18 cellular contexts compared by ENCODE assay signal in genomic region chr3:23886311-23886710, GRCh38. TPM values are rescaled to one million over a fixed set of nuclear protein-coding genes. Genes with fewer than 3 reads are reported as not detected.
A peak's percentile ranks its signal among the peaks of the same experiment; 100 is the strongest.
DNase-seq lines count a peak whose midpoint lies in the region; ATAC-seq, FAIRE-seq and TF ChIP-seq lines count a peak whose summit lies in the region.
"Had no signal": no experiment of that assay in that cellular context is flagged by ENCODE, and none has a peak within 500 bp of the region (broad histone marks: within the 10 kb centered on the region; RNA-seq: fewer than 3 reads in every experiment).

No MANE protein-coding gene starts in this region.

- intact Hi-C loops in CD4-positive, alpha-beta memory T cell (cut with micrococcal nuclease), result no loop called here
- intact Hi-C loops in PC-3 (cut with micrococcal nuclease), result no loop called here

- TF ChIP-seq CTCF in A549 (IDR thresholded peaks at IDR 0.05) (no peak), WTC11 (IDR thresholded peaks at IDR 0.05) (no peak), progenitor cell of endocrine pancreas (IDR thresholded peaks at IDR 0.05; ENCODE audit: unreplicated experiment) (no peak), PC-3 (conservative IDR thresholded peaks at IDR 0.05; ENCODE audit: low read depth, low read length) (no peak), D721Med (IDR thresholded peaks at IDR 0.05; ENCODE audit: insufficient read depth, missing control alignments) (no peak)

- no peak overlapping the region for H3K27ac ChIP-seq in A549
- H3K27ac ChIP-seq in CD4-positive, alpha-beta memory T cell (ENCODE audit: low read depth, low read length), result no peak overlapping the region
- no peak overlapping the region for H3K27ac ChIP-seq in PC-3 (ENCODE audit: low read length)
- H3K27ac ChIP-seq: SK-N-MC had no signal

- no peak for TF ChIP-seq RAD21 in A549 (conservative IDR thresholded peaks at IDR 0.05 in 1 of 2, IDR thresholded peaks at IDR 0.05 in 1 of 2)

- H3K36me3 ChIP-seq in CD4-positive, alpha-beta memory T cell (ENCODE audit: insufficient read depth, low read length), result no peaks in the 10 kb centered on the region
- H3K36me3 ChIP-seq in PC-3 (ENCODE audit: low read depth, low read length), result peaks cover 32% of the 10 kb centered on the region; the same call in 1 of the 2 replicates

- H3K36me3 Mint-ChIP-seq in CD4-positive, alpha-beta memory T cell, result peaks cover 11 to 18% of the 10 kb centered on the region in 2 donors
- H3K36me3 Mint-ChIP-seq in WTC11 (peaks cover 24% of the 10 kb centered on the region), progenitor cell of endocrine pancreas (ENCODE audit: insufficient read depth) (peaks cover 21% of the 10 kb centered on the region)

- TF ChIP-seq EP300 in A549 (IDR thresholded peaks at IDR 0.05), result no peak

- H3K79me2 ChIP-seq in PC-3 (ENCODE audit: low read length), result peaks cover 42% of the 10 kb centered on the region

- H3K27ac Mint-ChIP-seq in CD4-positive, alpha-beta memory T cell, result peak overlapping the region in 4 of 7 donors; percentile 13 to 64 (median 27)
- peak overlapping the region; percentile 80 for H3K27ac Mint-ChIP-seq in WTC11
- peak overlapping the region; percentile 0 for H3K27ac Mint-ChIP-seq in progenitor cell of endocrine pancreas

- no peak overlapping the region for H3K9ac ChIP-seq in PC-3 (ENCODE audit: low read length)

- no peak overlapping the region for H3K4me3 ChIP-seq in A549
- no peak overlapping the region for H3K4me3 ChIP-seq in CD4-positive, alpha-beta memory T cell (ENCODE audit: low read length in 2 of 2)
- H3K4me3 ChIP-seq in PC-3 (ENCODE audit: low read length), result no peak overlapping the region
- H3K4me3 ChIP-seq: SK-N-MC had no signal

- no peaks in the 10 kb centered on the region for H3K9me3 Mint-ChIP-seq in CD4-positive, alpha-beta memory T cell
- H3K9me3 Mint-ChIP-seq in WTC11 (peaks cover 6% of the 10 kb centered on the region), progenitor cell of endocrine pancreas (ENCODE audit: low read depth) (no peaks in the 10 kb centered on the region)

- BruUV-seq in PC-3 (replicated peaks; lab: Mats Ljungman, UMichigan), result no TSS peak

- FAIRE-seq in A549 (lab: Jason Lieb, UNC) (no peak), D721Med (lab: Jason Lieb, UNC) (no peak)

- H3K9me2 ChIP-seq in PC-3 (replicated peaks; ENCODE audit: low read length), result no peaks in the 10 kb centered on the region

- no peaks in the 10 kb centered on the region for H3F3A ChIP-seq in PC-3 (ENCODE audit: low read length, unreplicated experiment)

- no peaks in the 10 kb centered on the region for H3K27me3 Mint-ChIP-seq in CD4-positive, alpha-beta memory T cell
- no peaks in the 10 kb centered on the region for H3K27me3 Mint-ChIP-seq in WTC11 (ENCODE audit: low read depth)
- H3K27me3 Mint-ChIP-seq in progenitor cell of endocrine pancreas, result no peaks in the 10 kb centered on the region

- H3K27me3 ChIP-seq in CD4-positive, alpha-beta memory T cell (ENCODE audit: insufficient read depth, low read length), result no peaks in the 10 kb centered on the region
- H3K27me3 ChIP-seq in PC-3 (ENCODE audit: low read length), result no peaks in the 10 kb centered on the region

- H3K4me1 Mint-ChIP-seq in CD4-positive, alpha-beta memory T cell, result peaks cover 0 to 10% (median 4%) of the 10 kb centered on the region in 4 donors
- peaks cover 4% of the 10 kb centered on the region; the same call in 1 of the 2 replicates for H3K4me1 Mint-ChIP-seq in WTC11
- H3K4me1 Mint-ChIP-seq in progenitor cell of endocrine pancreas (ENCODE audit: low read depth), result no peaks in the 10 kb centered on the region

- ATAC-seq in A549, result no peak
- ATAC-seq in WTC11, result no peak
- no peak for ATAC-seq in HG03159 (IDR thresholded peaks at IDR 0.05; ENCODE audit: unreplicated experiment)
- no peak for ATAC-seq in PC-3

- H3K4me2 ChIP-seq in A549 (no peak overlapping the region), PC-3 (ENCODE audit: low read length) (no peak overlapping the region)

- WGBS in A549 (ENCODE audit: missing lambda C conversion rate), result 94% methylated on average over 3 of the region's 3 CpGs

- H2AFZ ChIP-seq in PC-3 (ENCODE audit: low read length), result no peak overlapping the region

- POLR2A ChIA-PET in A549 (lab: Yijun Ruan, JAX), result no interaction called here
- POLR2A ChIA-PET in CD4-positive, alpha-beta memory T cell (lab: Charles Lee; ENCODE audit: partially characterized antibody), result no interaction called here
- POLR2A ChIA-PET in WTC11 (lab: Charles Lee), result no interaction called here
- POLR2A ChIA-PET in PC-3 (lab: Charles Lee; ENCODE audit: unreplicated experiment), result no interaction called here

- no peak for TF ChIP-seq POLR2A in A549 (IDR thresholded peaks at IDR 0.05; ENCODE audit: low read length)

- H3K4me3 Mint-ChIP-seq in CD4-positive, alpha-beta memory T cell, result no peak overlapping the region
- H3K4me3 Mint-ChIP-seq in WTC11 (no peak overlapping the region), progenitor cell of endocrine pancreas (ENCODE audit: low read depth) (no peak overlapping the region)

- H3K9me3 ChIP-seq in A549 (no peaks in the 10 kb centered on the region), PC-3 (ENCODE audit: low read length) (no peaks in the 10 kb centered on the region)
- H3K9me3 ChIP-seq in CD4-positive, alpha-beta memory T cell (ENCODE audit: control insufficient read depth in 1 of 2, low read length in 2 of 2), result no peaks in the 10 kb centered on the region

- peaks cover 17% of the 10 kb centered on the region for H4K20me1 ChIP-seq in PC-3 (ENCODE audit: low read length)

- CTCF ChIA-PET in A549 (lab: Yijun Ruan, JAX), result interaction anchor here (1.0 kb wide), 1 partner anchor 9 kb away, joined by 3 read pairs; no protein-coding TSS in a partner anchor
- CTCF ChIA-PET in CD4-positive, alpha-beta memory T cell (lab: Charles Lee; ENCODE audit: partially characterized antibody), result interaction anchor here (0.6 to 1.2 kb wide), 2 partner anchors 13 to 70 kb away, joined by 3 to 4 read pairs; no protein-coding TSS in a partner anchor
- CTCF ChIA-PET in WTC11 (lab: Charles Lee), result no interaction called here
- CTCF ChIA-PET in PC-3 (lab: Charles Lee), result no interaction called here

- DNase-seq in A549 (ENCODE audit: low read depth in 1 of 2, low spot score in 1 of 2) (no peak), WTC11 (ENCODE audit: low spot score) (no peak), progenitor cell of endocrine pancreas (ENCODE audit: low spot score, unreplicated experiment) (no peak), PC-3 (no peak), D721Med (ENCODE audit: insufficient read length, low spot score) (no peak)
- DNase-seq in CD4-positive, alpha-beta memory T cell, result no peak
- DNase-seq: C1 segment of cervical spinal cord; DMS 273 treated with DMSO at 0.1 percent for 48 hours; DND-41; KBM-7; NCI-H1105 treated with DMSO at 0.1 percent for 48 hours; NCI-H1694; NCI-H2081 treated with DMSO at 0.1 percent for 48 hours; NCI-H748 treated with DMSO at 0.1 percent for 48 hours; NK-92 treated with Interleukin-12 subunit alpha and Interleukin-12 subunit beta, amount 100 ng/mL, for 24 hours; SHP77 had no signal

- H3K4me1 ChIP-seq in A549, result peaks cover 13% of the 10 kb centered on the region; the same call in 2 of the 3 replicates
- H3K4me1 ChIP-seq in CD4-positive, alpha-beta memory T cell (ENCODE audit: insufficient read depth, low read length), result no peaks in the 10 kb centered on the region
- H3K4me1 ChIP-seq in PC-3 (ENCODE audit: insufficient read depth, low read length), result peaks cover 8% of the 10 kb centered on the region; the same call in 1 of the 2 replicates

TF ChIP-seq in A549, 52 proteins besides CTCF, POLR2A, EP300 and RAD21:
- TF ChIP-seq CHD4 (IDR thresholded peaks at IDR 0.05; ENCODE audit: borderline replicate concordance), result no peak
- TF ChIP-seq NFE2L2 (conservative IDR thresholded peaks at IDR 0.05; ENCODE audit: low read length), result peak; percentile 33; the same call in 1 of the 2 replicates
- TF ChIP-seq MAFK (IDR thresholded peaks at IDR 0.05; ENCODE audit: partially characterized antibody), result peak; percentile 62
TF ChIP-seq in A549: peak in this region for 2.

RNA-seq across cellular contexts. Expression of gene NKIRAS1, which starts 30.5 kb away (rescaled TPM):
- 12.2 and 16.8 TPM in 2 replicates for polyA plus RNA-seq in A549 (2011; rRNA removed)
- 3.3 and 3.7 TPM in 2 replicates for polyA plus RNA-seq in A549 (2012; cell fraction: cytosol; rRNA removed)
- polyA plus RNA-seq in A549 (2012; cell fraction: nucleus; rRNA removed), result 1.6 and 2.7 TPM in 2 replicates
- 13.8 to 15.5 TPM (median 14.8 TPM) in 3 replicates for polyA plus RNA-seq in A549 (2017; fragmentation: RNase III; extraction: RNeasy Plus Mini Kit Qiagen cat#74134 plus additional on column Dnase treatment)
- 4.0 and 4.2 TPM in 2 replicates for polyA minus RNA-seq in A549 (2011; rRNA and poly(A)+ RNA removed)
- total RNA-seq in CD4-positive, alpha-beta memory T cell, result 1 to 10 TPM; 5.2 to 5.3 TPM
- 1 to 10 TPM; 3.4 to 3.8 TPM for polyA plus RNA-seq in CD4-positive, alpha-beta memory T cell
- total RNA-seq in WTC11 (2021), result 6.6 to 7.3 TPM (median 6.8 TPM) in 3 replicates
- 8.5 and 9.5 TPM in 2 replicates for total RNA-seq in progenitor cell of endocrine pancreas
- 12.7 and 14.9 TPM in 2 replicates for total RNA-seq in PC-3 (2014; rRNA removed)

RNA-seq across cellular contexts. Expression of gene RPL15, which starts 30.6 kb away (rescaled TPM):
- polyA plus RNA-seq in A549 (2011; rRNA removed) (2,933 and 3,149 TPM in 2 replicates), A549 (2017; fragmentation: RNase III; extraction: RNeasy Plus Mini Kit Qiagen cat#74134 plus additional on column Dnase treatment) (2,088 to 2,178 TPM (median 2,158 TPM) in 3 replicates)
- 4,919 and 4,999 TPM in 2 replicates for polyA plus RNA-seq in A549 (2012; cell fraction: cytosol; rRNA removed)
- polyA plus RNA-seq in A549 (2012; cell fraction: nucleus; rRNA removed), result 2,649 and 2,666 TPM in 2 replicates
- polyA minus RNA-seq in A549 (2011; rRNA and poly(A)+ RNA removed), result 1,758 and 1,776 TPM in 2 replicates
- 1,000 to 10,000 TPM; 1,856 to 2,010 TPM for total RNA-seq in CD4-positive, alpha-beta memory T cell
- 1,000 to 10,000 TPM; 4,646 to 4,720 TPM for polyA plus RNA-seq in CD4-positive, alpha-beta memory T cell
- total RNA-seq in WTC11 (2021) (2,428 to 2,870 TPM (median 2,865 TPM) in 3 replicates), progenitor cell of endocrine pancreas (1,859 and 1,922 TPM in 2 replicates), PC-3 (2014; rRNA removed) (1,500 and 1,904 TPM in 2 replicates)

RNA-seq across cellular contexts. Expression of gene NR1D2, which starts 58.8 kb away (rescaled TPM):
- polyA plus RNA-seq in A549 (2011; rRNA removed) (18.5 and 18.6 TPM in 2 replicates), A549 (2017; fragmentation: RNase III; extraction: RNeasy Plus Mini Kit Qiagen cat#74134 plus additional on column Dnase treatment) (7.2 to 8.1 TPM (median 7.4 TPM) in 3 replicates)
- polyA plus RNA-seq in A549 (2012; cell fraction: cytosol; rRNA removed), result 2.6 and 3.1 TPM in 2 replicates
- polyA plus RNA-seq in A549 (2012; cell fraction: nucleus; rRNA removed), result 1.2 and 1.9 TPM in 2 replicates
- 15.4 and 18.7 TPM in 2 replicates for polyA minus RNA-seq in A549 (2011; rRNA and poly(A)+ RNA removed)
- 10 to 100 TPM; 62.2 to 68.1 TPM for total RNA-seq in CD4-positive, alpha-beta memory T cell
- 10 to 100 TPM; 28.1 to 70.5 TPM for polyA plus RNA-seq in CD4-positive, alpha-beta memory T cell
- total RNA-seq in WTC11 (2021) (17.0 to 18.8 TPM (median 18.4 TPM) in 3 replicates), progenitor cell of endocrine pancreas (14.9 TPM in 2 replicates), PC-3 (2014; rRNA removed) (24.7 and 24.8 TPM in 2 replicates)

Comparison
In these comparisons a context has a peak if more than half of its experiments do, and no peak if none do; other contexts are left out.
1. H3K27ac Mint-ChIP-seq: peak in every context shown above with its lines; median percentile 80 in WTC11; 27 in CD4-positive, alpha-beta memory T cell; 0 in progenitor cell of endocrine pancreas.
2. CTCF ChIA-PET loops: an anchor here in A549 (1.0 kb wide) and CD4-positive, alpha-beta memory T cell (0.6 to 1.2 kb wide); none called in WTC11 and PC-3.